Comparison of ENCODE assay signal across 1 cellular context in genomic region chr1:161037661-161038522, GRCh38.
TF ChIP-seq lines count a peak whose summit lies in the region.

No MANE protein-coding gene starts in this region.

TF ChIP-seq in H1, 55 proteins besides CTCF, POLR2A, EP300 and RAD21:
- no peak for TF ChIP-seq CHD7 (IDR thresholded peaks at IDR 0.05; ENCODE audit: insufficient replicate concordance, low read length)
- TF ChIP-seq RFX5 (IDR thresholded peaks at IDR 0.05; ENCODE audit: borderline replicate concordance, low read depth, low read length), result no peak
- TF ChIP-seq CTBP2 (IDR thresholded peaks at IDR 0.05; ENCODE audit: borderline replicate concordance, insufficient read depth, insufficient read length, low read length), result no peak
- no peak for TF ChIP-seq CBX8 (IDR thresholded peaks at IDR 0.05; ENCODE audit: borderline replicate concordance, low read depth, low read length)
- TF ChIP-seq SAP30 (IDR thresholded peaks at IDR 0.05; ENCODE audit: insufficient read depth, insufficient replicate concordance, low read length), result no peak
- TF ChIP-seq CBX5 (IDR thresholded peaks at IDR 0.05; ENCODE audit: low read depth, low read length), result no peak
- TF ChIP-seq EGR1 (IDR thresholded peaks at IDR 0.05; ENCODE audit: borderline replicate concordance, low read depth, low read length), result no peak
TF ChIP-seq in H1: peak in this region for 0.
